ENCODE assay signal across 10 cellular contexts in the genomic region with DNA sequence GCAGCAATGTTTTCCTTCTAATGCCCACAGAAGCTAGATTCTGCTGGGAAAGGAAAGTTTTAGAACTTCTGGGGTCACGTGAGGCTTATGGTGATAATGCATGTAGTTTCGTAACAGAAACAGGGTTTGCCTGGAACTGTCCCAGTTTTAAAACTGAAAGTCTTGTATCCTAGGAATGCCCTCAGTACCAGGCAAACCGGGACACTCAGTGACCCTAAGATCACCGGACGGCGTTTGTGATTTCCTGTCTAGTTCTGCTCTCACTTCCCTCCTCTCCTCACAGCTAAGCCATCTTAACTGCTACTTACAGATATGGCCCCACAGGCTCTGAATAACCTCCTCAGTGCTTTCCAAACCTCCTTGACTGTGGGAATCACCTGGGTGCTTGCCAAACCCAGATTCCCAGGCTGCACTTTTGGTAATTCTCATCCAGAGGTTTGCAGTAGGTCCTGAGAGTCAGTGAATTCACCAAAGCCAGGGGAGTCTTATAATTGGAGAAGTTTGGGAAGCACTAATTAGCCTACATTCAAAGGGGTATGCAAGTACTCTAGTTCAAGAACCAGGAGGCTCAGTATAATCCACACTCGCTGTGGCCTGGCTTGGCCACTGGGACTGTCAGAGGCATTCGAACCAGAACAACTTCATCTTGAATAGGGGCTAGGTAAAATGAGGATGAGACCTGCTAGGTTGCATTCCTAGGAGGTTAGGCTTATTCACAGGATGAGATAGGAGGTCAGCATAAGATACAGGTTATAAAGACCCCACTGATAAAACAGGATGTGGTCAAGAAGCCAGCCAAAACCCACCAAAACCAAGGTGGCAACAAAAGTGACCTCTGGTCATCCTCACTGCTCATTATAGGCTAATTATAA.
A peak's percentile ranks its signal among the peaks of the same experiment; 100 is the strongest.
DNase-seq lines count a peak whose midpoint lies in the region; ATAC-seq and TF ChIP-seq lines count a peak whose summit lies in the region.
"Had no signal": no experiment of that assay in that cellular context is flagged by ENCODE, and none has a peak within 500 bp of the region (broad histone marks: within the 10 kb centered on the region; RNA-seq: fewer than 3 reads in every experiment).

No MANE protein-coding gene starts in this region.

- H3K9me3 ChIP-seq in Loucy (ENCODE audit: insufficient read depth, low read depth, low read length) (peaks cover 11% of the 10 kb centered on the region), transverse colon (peaks cover 0 to 4% of the 10 kb centered on the region in 2 donors)
- H3K9me3 ChIP-seq: thyroid gland had no signal

- no peaks in the 10 kb centered on the region for H3K36me3 ChIP-seq in Loucy (ENCODE audit: insufficient read depth, low read length)
- H3K36me3 ChIP-seq in transverse colon: no peaks in the 10 kb centered on the region
- H3K36me3 ChIP-seq: thyroid gland had no signal

- H3F3A ChIP-seq in Loucy (ENCODE audit: low read depth): peaks cover 5% of the 10 kb centered on the region; the same call in 1 of the 2 replicates

- no peaks in the 10 kb centered on the region for H3K27me3 Mint-ChIP-seq in memory B cell

- in situ Hi-C loops in transverse colon (cut with MboI; ENCODE audit: low pct_ligation_motif_present in 1 of 4, low pct_unique_long_range_greater_than_20kb in 1 of 4, low sequenced_read_pairs in 3 of 4): no loop called here

- H3K9ac ChIP-seq in Loucy (ENCODE audit: low read depth, low read length, poor library complexity, severe bottlenecking): peak overlapping the region; percentile 33

- no peak overlapping the region for H3K4me2 ChIP-seq in Loucy (ENCODE audit: low read depth, low read length, poor library complexity, severe bottlenecking)

- peak overlapping the region; percentile 38 for H3K27ac Mint-ChIP-seq in memory B cell
- H3K27ac Mint-ChIP-seq: activated naive CD4-positive, alpha-beta T cell treated with anti-CD3 and anti-CD28 coated beads for 36 hours had no signal

- peak overlapping the region; percentile 30 to 54 (median 38) for H3K27ac ChIP-seq in transverse colon

- TF ChIP-seq EP300 in transverse colon (IDR thresholded peaks at IDR 0.05; ENCODE audit: low read depth): no peak

- intact Hi-C loops in transverse colon (cut with DNase I; ENCODE audit: low total_unique reads): no loop called here

- H3K4me3 ChIP-seq in Loucy (ENCODE audit: low read length, poor library complexity, severe bottlenecking) (no peak overlapping the region), choroid plexus epithelial cell (ENCODE audit: low read depth, low read length) (no peak overlapping the region), transverse colon (no peak overlapping the region)
- H3K4me3 ChIP-seq: thyroid gland had no signal

- H3K9me2 ChIP-seq in Loucy (replicated peaks; ENCODE audit: low read depth, low read length): no peaks in the 10 kb centered on the region

- H3K36me3 Mint-ChIP-seq in memory B cell: no peaks in the 10 kb centered on the region

- H3K4me3 Mint-ChIP-seq in memory B cell: peak overlapping the region; percentile 46
- H3K4me3 Mint-ChIP-seq: activated naive CD4-positive, alpha-beta T cell treated with anti-CD3 and anti-CD28 coated beads for 36 hours had no signal

- 50 to 52% methylated on average over 4 to 8 of the region's 8 CpGs for WGBS in transverse colon (ENCODE audit: low coverage in 1 of 2), 2 donors

- H3K4me1 Mint-ChIP-seq in memory B cell: peaks cover 23% of the 10 kb centered on the region

- no peaks in the 10 kb centered on the region for H3K27me3 ChIP-seq in Loucy (ENCODE audit: insufficient read depth, low read length, poor library complexity, severe bottlenecking)
- H3K27me3 ChIP-seq in transverse colon: no peaks in the 10 kb centered on the region
- H3K27me3 ChIP-seq: thyroid gland had no signal

- TF ChIP-seq POLR2A in transverse colon (IDR thresholded peaks at IDR 0.05): no peak

- no peaks in the 10 kb centered on the region for H4K20me1 ChIP-seq in Loucy (ENCODE audit: insufficient read depth, low read length, poor library complexity, severe bottlenecking)

- H3K4me1 ChIP-seq in Loucy (ENCODE audit: insufficient read depth, low read length, poor library complexity, severe bottlenecking): peaks cover 35% of the 10 kb centered on the region
- peaks cover 0 to 7% (median 2%) of the 10 kb centered on the region in 4 donors for H3K4me1 ChIP-seq in transverse colon
- H3K4me1 ChIP-seq: thyroid gland had no signal

- ATAC-seq in memory B cell (ENCODE audit: low read depth): no peak
- no peak for ATAC-seq in activated CD4-positive, CD25-positive, alpha-beta regulatory T cell treated with anti-CD3 and anti-CD28 coated beads, Interleukin-2, amount 50 U/mL, for 24 hours
- no peak for ATAC-seq in HG03159 (IDR thresholded peaks at IDR 0.05; ENCODE audit: unreplicated experiment)

- peak; percentile 73 for DNase-seq in choroid plexus epithelial cell (ENCODE audit: low read depth)
- DNase-seq in memory B cell (ENCODE audit: low spot score in 2 of 2): no peak
- DNase-seq in transverse colon: no peak
- DNase-seq in SK-N-DZ (ENCODE audit: low spot score): no peak
- no peak for DNase-seq in activated CD8-positive, alpha-beta memory T cell treated with anti-CD3 and anti-CD28 coated beads for 24 hours
- DNase-seq: activated naive CD4-positive, alpha-beta T cell treated with anti-CD3 and anti-CD28 coated beads for 36 hours had no signal

- peak overlapping the region; percentile 30; the same call in 1 of the 2 replicates for H2AFZ ChIP-seq in Loucy (ENCODE audit: low read length)

- no peaks in the 10 kb centered on the region for H3K9me3 Mint-ChIP-seq in memory B cell

- no peaks in the 10 kb centered on the region for H3K79me2 ChIP-seq in Loucy (ENCODE audit: insufficient read depth, low read length)

- TF ChIP-seq CTCF in Loucy (conservative IDR thresholded peaks at IDR 0.05; ENCODE audit: low read length): no peak
- TF ChIP-seq CTCF in choroid plexus epithelial cell (conservative IDR thresholded peaks at IDR 0.05; ENCODE audit: low read depth, low read length): no peak
- TF ChIP-seq CTCF in transverse colon (IDR thresholded peaks at IDR 0.05): no peak
